In the genomic region with DNA sequence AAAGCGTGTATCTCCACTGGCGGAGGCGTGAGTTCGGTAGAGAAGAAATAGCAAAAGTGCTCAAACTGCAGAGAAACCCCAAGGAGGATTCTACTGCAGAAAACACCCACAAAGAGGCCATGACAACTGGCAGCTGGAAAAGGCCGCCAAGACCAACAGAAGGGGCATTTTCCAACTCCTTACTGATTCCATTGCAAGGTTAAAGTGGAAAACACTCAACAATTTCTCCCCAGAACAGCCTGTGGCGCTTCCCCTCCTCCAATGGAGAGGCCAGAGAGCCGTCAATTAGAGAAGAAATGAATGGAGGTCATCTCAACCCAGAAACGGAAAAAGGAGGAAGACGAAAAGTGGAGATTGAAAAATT, we compare ENCODE assay signal across 9 cellular contexts. TPM values are rescaled to one million over a fixed set of nuclear protein-coding genes. Genes with fewer than 3 reads are reported as not detected.
DNase-seq lines count a peak whose midpoint lies in the region; ATAC-seq lines count a peak whose summit lies in the region.
"Had no signal": no experiment of that assay in that cellular context is flagged by ENCODE, and none has a peak within 500 bp of the region (broad histone marks: within the 10 kb centered on the region; RNA-seq: fewer than 3 reads in every experiment).

No MANE protein-coding gene starts in this region.

- H3K4me1 ChIP-seq in iPS-20b (ENCODE audit: insufficient read depth, low read length) (peaks cover 16% of the 10 kb centered on the region), subcutaneous abdominal adipose tissue (ENCODE audit: control insufficient read depth in 5 of 5, insufficient read depth in 5 of 5, low read length in 5 of 5) (peaks cover 5 to 27% (median 25%) of the 10 kb centered on the region in 5 donors)

- H3K27ac Mint-ChIP-seq in activated T-helper 1 cell treated with anti-CD3 and anti-CD28 coated beads, Interleukin-12 subunit alpha, Interleukin-12 subunit beta, Interleukin-2, Interleukin-4 antibody, amounts not matched to agents 30 ng/mL and 10 ng/mL and 1 ng/mL, durations not matched to agents 14 hours and 24 hours and 36 hours = peak overlapping the region; percentile 81

- H3K4me3 ChIP-seq in iPS-20b (ENCODE audit: low read length) = peak overlapping the region; percentile 95
- H3K4me3 ChIP-seq in subcutaneous abdominal adipose tissue (ENCODE audit: low read depth in 1 of 5, low read length in 5 of 5) = peak overlapping the region; percentile 80 to 88 (median 82)

- H3K36me3 Mint-ChIP-seq in activated T-helper 1 cell treated with anti-CD3 and anti-CD28 coated beads, Interleukin-12 subunit alpha, Interleukin-12 subunit beta, Interleukin-2, Interleukin-4 antibody, amounts not matched to agents 30 ng/mL and 10 ng/mL and 1 ng/mL, durations not matched to agents 14 hours and 24 hours and 36 hours (ENCODE audit: low read depth) = peaks cover 12% of the 10 kb centered on the region

- no peak for ATAC-seq in GM18502 (IDR thresholded peaks at IDR 0.05; ENCODE audit: poor library complexity, unreplicated experiment)

- H3K9me3 Mint-ChIP-seq in activated T-helper 1 cell treated with anti-CD3 and anti-CD28 coated beads, Interleukin-12 subunit alpha, Interleukin-12 subunit beta, Interleukin-2, Interleukin-4 antibody, amounts not matched to agents 30 ng/mL and 10 ng/mL and 1 ng/mL, durations not matched to agents 14 hours and 24 hours and 36 hours = no peaks in the 10 kb centered on the region

- intact Hi-C loops in activated T-helper 1 cell treated with anti-CD3 and anti-CD28 coated beads, Interleukin-12 subunit alpha, Interleukin-12 subunit beta, Interleukin-2, Interleukin-4 antibody, amounts not matched to agents 30 ng/mL and 10 ng/mL and 1 ng/mL, durations not matched to agents 14 hours and 24 hours and 36 hours (cut with micrococcal nuclease) = loop anchor here (1.0 to 5.0 kb wide), 8 partner anchors 7 to 210 kb away; a partner anchor contains a TSS

- H3K27me3 Mint-ChIP-seq in activated T-helper 1 cell treated with anti-CD3 and anti-CD28 coated beads, Interleukin-12 subunit alpha, Interleukin-12 subunit beta, Interleukin-2, Interleukin-4 antibody, amounts not matched to agents 30 ng/mL and 10 ng/mL and 1 ng/mL, durations not matched to agents 14 hours and 24 hours and 36 hours (ENCODE audit: insufficient read depth) = no peaks in the 10 kb centered on the region

- DNase-seq in NOMO-1 (lab: John Stamatoyannopoulos, UW; ENCODE audit: unreplicated experiment in 2 of 2) = peak; percentile 27 to 34
- DNase-seq in NOMO-1 treated with dmso at 0.1 percent for 144 hours (lab: John Stamatoyannopoulos, UW; ENCODE audit: unreplicated experiment) = no peak
- no peak for DNase-seq in activated T-helper 1 cell treated with anti-CD3 and anti-CD28 coated beads, Interleukin-12 subunit alpha, Interleukin-12 subunit beta, Interleukin-2, Interleukin-4 antibody, amounts not matched to agents 30 ng/mL and 10 ng/mL and 1 ng/mL, durations not matched to agents 14 hours and 24 hours and 36 hours (ENCODE audit: low spot score)
- no peak for DNase-seq in cerebellar cortex (ENCODE audit: low spot score)
- DNase-seq in ecto neural progenitor cell (ENCODE audit: low spot score) = no peak

- H3K27ac ChIP-seq in iPS-20b (ENCODE audit: low read length) = no peak overlapping the region
- H3K27ac ChIP-seq in subcutaneous abdominal adipose tissue (ENCODE audit: low read depth, low read length) = peak overlapping the region; percentile 86

- H3K4me3 Mint-ChIP-seq in activated T-helper 1 cell treated with anti-CD3 and anti-CD28 coated beads, Interleukin-12 subunit alpha, Interleukin-12 subunit beta, Interleukin-2, Interleukin-4 antibody, amounts not matched to agents 30 ng/mL and 10 ng/mL and 1 ng/mL, durations not matched to agents 14 hours and 24 hours and 36 hours = peak overlapping the region; percentile 86

- H3K36me3 ChIP-seq in iPS-20b (ENCODE audit: insufficient read depth, low read depth, low read length) = peaks cover 22% of the 10 kb centered on the region
- peaks cover 0 to 29% (median 24%) of the 10 kb centered on the region in 5 donors for H3K36me3 ChIP-seq in subcutaneous abdominal adipose tissue (ENCODE audit: control insufficient read depth in 5 of 5, insufficient read depth in 5 of 5, low read length in 5 of 5)

- H3K4me1 Mint-ChIP-seq in activated T-helper 1 cell treated with anti-CD3 and anti-CD28 coated beads, Interleukin-12 subunit alpha, Interleukin-12 subunit beta, Interleukin-2, Interleukin-4 antibody, amounts not matched to agents 30 ng/mL and 10 ng/mL and 1 ng/mL, durations not matched to agents 14 hours and 24 hours and 36 hours (ENCODE audit: low read depth) = peaks cover 22% of the 10 kb centered on the region

- H3K27me3 ChIP-seq in iPS-20b (ENCODE audit: insufficient read depth, low read length) (no peaks in the 10 kb centered on the region), subcutaneous abdominal adipose tissue (ENCODE audit: control insufficient read depth in 5 of 5, insufficient read depth in 4 of 5, low read length in 5 of 5) (no peaks in the 10 kb centered on the region)

- H3K9ac ChIP-seq in iPS-20b (ENCODE audit: low read depth, low read length) (peak overlapping the region; percentile 79), subcutaneous abdominal adipose tissue (ENCODE audit: low read length in 5 of 5) (peak overlapping the region; percentile 70 to 88 (median 82))

- H3K9me3 ChIP-seq in iPS-20b (ENCODE audit: insufficient read depth, low read depth, low read length) (no peaks in the 10 kb centered on the region), subcutaneous abdominal adipose tissue (ENCODE audit: control insufficient read depth in 5 of 5, low read length in 5 of 5) (no peaks in the 10 kb centered on the region)

RNA-seq across cellular contexts. Expression of a gene that starts 0.6 kb away (rescaled TPM):
- total RNA-seq in activated T-helper 1 cell treated with anti-CD3 and anti-CD28 coated beads, Interleukin-12 subunit alpha, Interleukin-12 subunit beta, Interleukin-2, Interleukin-4 antibody, amounts not matched to agents 30 ng/mL and 10 ng/mL and 1 ng/mL, durations not matched to agents 14 hours and 24 hours and 36 hours = 71.0 and 83.9 TPM in 2 replicates

RNA-seq across cellular contexts. Expression of a gene that starts 7.9 kb away (rescaled TPM):
- total RNA-seq in activated T-helper 1 cell treated with anti-CD3 and anti-CD28 coated beads, Interleukin-12 subunit alpha, Interleukin-12 subunit beta, Interleukin-2, Interleukin-4 antibody, amounts not matched to agents 30 ng/mL and 10 ng/mL and 1 ng/mL, durations not matched to agents 14 hours and 24 hours and 36 hours = 17.8 and 18.0 TPM in 2 replicates

RNA-seq across cellular contexts. Expression of a gene that starts 29.0 kb away (rescaled TPM):
- 0.54 and 1.4 TPM in 2 replicates for total RNA-seq in activated T-helper 1 cell treated with anti-CD3 and anti-CD28 coated beads, Interleukin-12 subunit alpha, Interleukin-12 subunit beta, Interleukin-2, Interleukin-4 antibody, amounts not matched to agents 30 ng/mL and 10 ng/mL and 1 ng/mL, durations not matched to agents 14 hours and 24 hours and 36 hours
- total RNA-seq: myocyte had no signal

RNA-seq across cellular contexts. Expression of a gene that starts 34.7 kb away (rescaled TPM):
- total RNA-seq in activated T-helper 1 cell treated with anti-CD3 and anti-CD28 coated beads, Interleukin-12 subunit alpha, Interleukin-12 subunit beta, Interleukin-2, Interleukin-4 antibody, amounts not matched to agents 30 ng/mL and 10 ng/mL and 1 ng/mL, durations not matched to agents 14 hours and 24 hours and 36 hours = 97.5 and 102 TPM in 2 replicates

RNA-seq across cellular contexts. Expression of a gene that starts 37.1 kb away (rescaled TPM):
- 46.9 and 47.2 TPM in 2 replicates for total RNA-seq in activated T-helper 1 cell treated with anti-CD3 and anti-CD28 coated beads, Interleukin-12 subunit alpha, Interleukin-12 subunit beta, Interleukin-2, Interleukin-4 antibody, amounts not matched to agents 30 ng/mL and 10 ng/mL and 1 ng/mL, durations not matched to agents 14 hours and 24 hours and 36 hours

Comparison
In these comparisons a context has a peak if more than half of its experiments do, and no peak if none do; other contexts are left out.
1. DNase-seq: peak in NOMO-1 (2 of 2); none in NOMO-1 treated with dmso at 0.1 percent for 144 hours (single experiment), activated T-helper 1 cell treated with anti-CD3 and anti-CD28 coated beads, Interleukin-12 subunit alpha, Interleukin-12 subunit beta, Interleukin-2, Interleukin-4 antibody, amounts not matched to agents 30 ng/mL and 10 ng/mL and 1 ng/mL, durations not matched to agents 14 hours and 24 hours and 36 hours (single experiment), cerebellar cortex (single experiment) and ecto neural progenitor cell (single experiment).